ENCODE assay signal across 15 cellular contexts in genomic region chr4:24514808-24515207, GRCh38.
A peak's percentile ranks its signal among the peaks of the same experiment; 100 is the strongest.
DNase-seq lines count a peak whose midpoint lies in the region; ATAC-seq, FAIRE-seq and TF ChIP-seq lines count a peak whose summit lies in the region.
"Had no signal": no experiment of that assay in that cellular context is flagged by ENCODE, and none has a peak within 500 bp of the region (broad histone marks: within the 10 kb centered on the region; RNA-seq: fewer than 3 reads in every experiment).

No MANE protein-coding gene starts in this region.

- no TSS peak for BruUV-seq in Calu3 (replicated peaks; lab: Mats Ljungman, UMichigan)

- no peaks in the 10 kb centered on the region for H3K9me3 ChIP-seq in mesenchymal stem cell (ENCODE audit: control insufficient read depth, low read length)

- peaks cover 4% of the 10 kb centered on the region for H3K4me1 Mint-ChIP-seq in Calu3 (ENCODE audit: low read depth, unreplicated experiment)

- intact Hi-C loops in Calu3 (cut with micrococcal nuclease; ENCODE audit: unreplicated experiment): no loop called here

- no peak overlapping the region for H4K8ac ChIP-seq in mesenchymal stem cell (ENCODE audit: low read length)

- H3K23ac ChIP-seq in mesenchymal stem cell (ENCODE audit: low read length in 2 of 2): no peak overlapping the region

- no peak overlapping the region for H3K4me3 Mint-ChIP-seq in Calu3 (ENCODE audit: low read depth, unreplicated experiment)
- H3K4me3 Mint-ChIP-seq: CD4-positive, alpha-beta T cell had no signal

- H3K36me3 ChIP-seq in mesenchymal stem cell (ENCODE audit: control insufficient read depth in 1 of 2, insufficient read depth in 2 of 2, low read depth in 1 of 2, low read length in 2 of 2): peaks cover 3 to 38% of the 10 kb centered on the region in 2 experiments

- H3K27me3 ChIP-seq in mesenchymal stem cell (ENCODE audit: control insufficient read depth in 1 of 2, insufficient read depth in 1 of 2, low read length in 2 of 2): no peaks in the 10 kb centered on the region

- no peak overlapping the region for H3K27ac Mint-ChIP-seq in Calu3 (ENCODE audit: unreplicated experiment)
- H3K27ac Mint-ChIP-seq: CD4-positive, alpha-beta T cell had no signal

- 100% methylated on average over 1 of the region's 1 CpG for WGBS in mesenchymal stem cell

- no peak overlapping the region for H2AFZ ChIP-seq in mesenchymal stem cell (ENCODE audit: low read depth, low read length)

- ATAC-seq in GM19467 (IDR thresholded peaks at IDR 0.05; ENCODE audit: unreplicated experiment): no peak

- peaks cover 11% of the 10 kb centered on the region for H3K79me1 ChIP-seq in mesenchymal stem cell (replicated peaks; ENCODE audit: low read length, poor library complexity, severe bottlenecking)

- peak; percentile 13; the same call in 1 of the 2 replicates for TF ChIP-seq CTCF in AG09319 (IDR thresholded peaks at IDR 0.05; ENCODE audit: low read depth, low read length)
- TF ChIP-seq CTCF in GM12875 (IDR thresholded peaks at IDR 0.05; ENCODE audit: borderline replicate concordance, insufficient read depth, low read depth, low read length): 0 out of 2 replicates have a peak, but pooled peaks have one; percentile 4
- TF ChIP-seq CTCF in fibroblast of villous mesenchyme (IDR thresholded peaks at IDR 0.05; ENCODE audit: insufficient read depth, low read depth, low read length): peak; percentile 43
- no peak for TF ChIP-seq CTCF in Calu3 (IDR thresholded peaks at IDR 0.05; ENCODE audit: unreplicated experiment)

- no peak overlapping the region for H4K91ac ChIP-seq in mesenchymal stem cell (ENCODE audit: low read length)

- H2BK5ac ChIP-seq in mesenchymal stem cell (ENCODE audit: low read depth, low read length, poor library complexity, severe bottlenecking): no peak overlapping the region

- FAIRE-seq in GM12892 (lab: Jason Lieb, UNC): no peak
- FAIRE-seq: TTC549 had no signal

- no peak overlapping the region for H2BK15ac ChIP-seq in mesenchymal stem cell (ENCODE audit: low read depth, poor library complexity, severe bottlenecking)

- no peaks in the 10 kb centered on the region for H3K9me3 Mint-ChIP-seq in Calu3 (ENCODE audit: low read depth, unreplicated experiment)
- H3K9me3 Mint-ChIP-seq: CD4-positive, alpha-beta T cell had no signal

- TF ChIP-seq POLR2A in GM12892 (IDR thresholded peaks at IDR 0.05; ENCODE audit: low read depth, low read length): no peak

- CTCF ChIA-PET in Calu3 (lab: Charles Lee): no interaction called here

- H3K27ac ChIP-seq in mesenchymal stem cell (ENCODE audit: low read length, poor library complexity, severe bottlenecking): no peak overlapping the region

- no peak overlapping the region for H3K14ac ChIP-seq in mesenchymal stem cell (ENCODE audit: low read length in 2 of 2)

- no peak overlapping the region for H3K9ac ChIP-seq in mesenchymal stem cell (ENCODE audit: low read length)

- H3K4me2 ChIP-seq in mesenchymal stem cell (ENCODE audit: low read length, poor library complexity, severe bottlenecking): no peak overlapping the region

- no peak overlapping the region for H2BK12ac ChIP-seq in mesenchymal stem cell (ENCODE audit: low read length in 2 of 2)

- DNase-seq in AG09319 (ENCODE audit: extremely low read depth, low read depth) (no peak), RKO (ENCODE audit: low spot score) (peak; percentile 15), fibroblast of villous mesenchyme (ENCODE audit: low read depth) (no peak), Calu3 (no peak), GM12892 (ENCODE audit: insufficient read length) (no peak), mesenchymal stem cell (no peak)
- DNase-seq: CD4-positive, alpha-beta T cell; effector memory CD4-positive, alpha-beta T cell; NCI-H446 treated with DMSO at 0.1 percent for 48 hours; SHP77; stimulated activated naive CD4-positive, alpha-beta T cell had no signal

- no peak overlapping the region for H3K18ac ChIP-seq in mesenchymal stem cell (ENCODE audit: low read depth in 1 of 2, low read length in 2 of 2)

- H3K4me3 ChIP-seq in GM12875 (ENCODE audit: low read depth, low read length) (no peak overlapping the region), fibroblast of villous mesenchyme (ENCODE audit: low read depth, low read length) (no peak overlapping the region), mesenchymal stem cell (ENCODE audit: insufficient read depth in 1 of 2, low read depth in 1 of 2, low read length in 2 of 2) (no peak overlapping the region)
- H3K4me3 ChIP-seq: lung had no signal

- no peak overlapping the region for H2BK120ac ChIP-seq in mesenchymal stem cell (ENCODE audit: low read depth, low read length)

- no peak overlapping the region for H3K4ac ChIP-seq in mesenchymal stem cell (ENCODE audit: low read depth in 1 of 2, low read length in 2 of 2)

- peaks cover 30% of the 10 kb centered on the region for H3K36me3 Mint-ChIP-seq in Calu3 (ENCODE audit: insufficient read depth, unreplicated experiment)

- H2AK5ac ChIP-seq in mesenchymal stem cell (ENCODE audit: low read length, severe bottlenecking): no peak overlapping the region

- peaks cover 1% of the 10 kb centered on the region for H3K4me1 ChIP-seq in mesenchymal stem cell (ENCODE audit: control insufficient read depth, insufficient read depth, low read depth, low read length)

- H3K27me3 Mint-ChIP-seq in Calu3 (ENCODE audit: unreplicated experiment): no peaks in the 10 kb centered on the region
- H3K27me3 Mint-ChIP-seq: CD4-positive, alpha-beta T cell had no signal
